Comparison of ENCODE assay signal across 1 cellular context in genomic region chr4:7838136-7838782, GRCh38.
TF ChIP-seq lines count a peak whose summit lies in the region.

No MANE protein-coding gene starts in this region.

TF ChIP-seq in K562, 482 proteins besides CTCF, POLR2A, EP300 and RAD21 (continued from another document):
- TF ChIP-seq CREB5 (CRISPR knock-in tag; IDR thresholded peaks at IDR 0.05) (no peak), SRSF7 (optimal IDR thresholded peaks at IDR 0.05; ENCODE audit: low read depth, low read length) (no peak), ELK3 (CRISPR knock-in tag; IDR thresholded peaks at IDR 0.05) (no peak), BCOR (IDR thresholded peaks at IDR 0.05) (no peak), ZFP1 (CRISPR knock-in tag; IDR thresholded peaks at IDR 0.05) (no peak), PCBP1 (IDR thresholded peaks at IDR 0.05; ENCODE audit: low read depth, low read length, poor library complexity, severe bottlenecking) (no peak), AFF4 (CRISPR knock-in tag; IDR thresholded peaks at IDR 0.05) (no peak), NFE2 (IDR thresholded peaks at IDR 0.05; ENCODE audit: low read depth) (peak; percentile 16), E2F6 (IDR thresholded peaks at IDR 0.05; ENCODE audit: borderline replicate concordance in 1 of 2, extremely low read depth in 1 of 2, insufficient read depth in 1 of 2, insufficient read length in 1 of 2, low read depth in 1 of 2, low read length in 1 of 2, poor library complexity in 1 of 2, severe bottlenecking in 1 of 2) (peak in 1 of 2 experiments; percentile 23), ZC3H11A (IDR thresholded peaks at IDR 0.05; ENCODE audit: low read depth, low read length) (no peak), DNMT1 (IDR thresholded peaks at IDR 0.05) (no peak), RBFOX2 (IDR thresholded peaks at IDR 0.05; ENCODE audit: low read depth, low read length) (no peak), ZNF143 (CRISPR knock-in tag; IDR thresholded peaks at IDR 0.05) (no peak), HES1 (IDR thresholded peaks at IDR 0.05; ENCODE audit: low read depth) (no peak), PHTF2 (CRISPR knock-in tag; IDR thresholded peaks at IDR 0.05) (no peak), KLF13 (tag; IDR thresholded peaks at IDR 0.05; ENCODE audit: borderline replicate concordance, low read depth) (no peak), KAT8 (IDR thresholded peaks at IDR 0.05; ENCODE audit: low read depth) (no peak), TAL1 (IDR thresholded peaks at IDR 0.05) (peak; percentile 78), ARID4B (CRISPR knock-in tag; IDR thresholded peaks at IDR 0.05) (no peak), PATZ1 (CRISPR knock-in tag; IDR thresholded peaks at IDR 0.05; ENCODE audit: borderline replicate concordance) (no peak), HDAC8 (tag; IDR thresholded peaks at IDR 0.05) (no peak), EHMT2 (IDR thresholded peaks at IDR 0.05) (no peak), CBFA2T3 (IDR thresholded peaks at IDR 0.05) (peak; percentile 52; the same call in 1 of the 2 replicates), HNRNPUL1 (IDR thresholded peaks at IDR 0.05; ENCODE audit: low read length) (no peak), STAG1 (CRISPR knock-in tag; IDR thresholded peaks at IDR 0.05; ENCODE audit: borderline replicate concordance) (no peak), TARDBP (IDR thresholded peaks at IDR 0.05) (no peak), TFAP4 (CRISPR knock-in tag; IDR thresholded peaks at IDR 0.05; ENCODE audit: borderline replicate concordance) (no peak), XRCC4 (IDR thresholded peaks at IDR 0.05; ENCODE audit: extremely low read depth, insufficient read depth, insufficient read length) (no peak), ZBTB7A (IDR thresholded peaks at IDR 0.05; ENCODE audit: borderline replicate concordance, control insufficient read depth, low read depth, low read length) (no peak), NONO (IDR thresholded peaks at IDR 0.05; ENCODE audit: low read depth in 2 of 2, low read length in 1 of 2) (no peak), TCF3 (CRISPR knock-in tag; IDR thresholded peaks at IDR 0.05) (peak; percentile 57), MAFG (tag; conservative IDR thresholded peaks at IDR 0.05) (peak; percentile 45; the same call in 1 of the 2 replicates), ZBTB12 (CRISPR knock-in tag; IDR thresholded peaks at IDR 0.05) (no peak), EGR1 (conservative IDR thresholded peaks at IDR 0.05) (no peak), U2AF2 (optimal IDR thresholded peaks at IDR 0.05; ENCODE audit: low read depth, low read length) (no peak), FOXM1 (IDR thresholded peaks at IDR 0.05; ENCODE audit: low read depth) (0 out of 2 replicates have a peak, but pooled peaks have one; percentile 22), FOXM1 (CRISPR knock-in tag; IDR thresholded peaks at IDR 0.05; ENCODE audit: low read depth) (no peak), ZNF239 (CRISPR knock-in tag; IDR thresholded peaks at IDR 0.05) (no peak), HBP1 (CRISPR knock-in tag; IDR thresholded peaks at IDR 0.05) (no peak)
TF ChIP-seq in K562: peak in this region for 32.
